8 cellular contexts compared by ENCODE assay signal in genomic region chr6:14117158-14118090, GRCh38.
DNase-seq lines count a peak whose midpoint lies in the region; ATAC-seq lines count a peak whose summit lies in the region.

TSS of gene CD83 (plus strand) at chr6:14117772. CDS start at chr6:14117812, 40 bp downstream.

- no peaks in the 10 kb centered on the region for H3K9me3 Mint-ChIP-seq in central memory CD8-positive, alpha-beta T cell

- peak within 1 kb of the TSS; percentile 98 for H3K4me3 Mint-ChIP-seq in central memory CD8-positive, alpha-beta T cell

- peak; percentile 55 for ATAC-seq in HG02623 (IDR thresholded peaks at IDR 0.05; ENCODE audit: unreplicated experiment)
- peak; percentile 92 for ATAC-seq in central memory CD8-positive, alpha-beta T cell (replicated peaks; ENCODE audit: extremely low read depth, poor library complexity, severe bottlenecking)

- no peaks in the 10 kb centered on the region for H3K27me3 Mint-ChIP-seq in central memory CD8-positive, alpha-beta T cell

- peaks cover 21% of the 10 kb centered on the region for H3K36me3 Mint-ChIP-seq in central memory CD8-positive, alpha-beta T cell (ENCODE audit: insufficient read depth)

- DNase-seq in NCI-H187 (lab: John Stamatoyannopoulos, UW): peak; percentile 7 to 23
- no peak for DNase-seq in NCI-H187 treated with DMSO at 0.1 percent for 48 hours (lab: John Stamatoyannopoulos, UW)
- peak; percentile 42 to 57 for DNase-seq in NCI-H1930 (lab: John Stamatoyannopoulos, UW)
- peak; percentile 65 for DNase-seq in activated CD4-positive, CD25-positive, alpha-beta regulatory T cell treated with anti-CD3 and anti-CD28 coated beads, Interleukin-2, amount 50 U/mL, for 16 hours (ENCODE audit: low read depth, low spot score)
- peak; percentile 70 to 79 for DNase-seq in central memory CD8-positive, alpha-beta T cell (ENCODE audit: low spot score in 2 of 2)
- DNase-seq in stimulated activated CD4-positive, alpha-beta T cell treated with anti-CD3 and anti-CD28 coated beads, Interleukin-1b, Interleukin-23, amount 100 ng/mL, for 48 hours: peak; percentile 71

- peak within 1 kb of the TSS; percentile 59 for H3K27ac ChIP-seq in layer of hippocampus (ENCODE audit: low read depth, low read length)

- peak within 1 kb of the TSS; percentile 99 for H3K27ac Mint-ChIP-seq in central memory CD8-positive, alpha-beta T cell (ENCODE audit: low read depth)

- H3K4me1 Mint-ChIP-seq in central memory CD8-positive, alpha-beta T cell: peaks cover 33% of the 10 kb centered on the region

- H3K27me3 ChIP-seq in layer of hippocampus (ENCODE audit: control insufficient read depth, insufficient read depth, low read length): no peaks in the 10 kb centered on the region
